In the genomic region with DNA sequence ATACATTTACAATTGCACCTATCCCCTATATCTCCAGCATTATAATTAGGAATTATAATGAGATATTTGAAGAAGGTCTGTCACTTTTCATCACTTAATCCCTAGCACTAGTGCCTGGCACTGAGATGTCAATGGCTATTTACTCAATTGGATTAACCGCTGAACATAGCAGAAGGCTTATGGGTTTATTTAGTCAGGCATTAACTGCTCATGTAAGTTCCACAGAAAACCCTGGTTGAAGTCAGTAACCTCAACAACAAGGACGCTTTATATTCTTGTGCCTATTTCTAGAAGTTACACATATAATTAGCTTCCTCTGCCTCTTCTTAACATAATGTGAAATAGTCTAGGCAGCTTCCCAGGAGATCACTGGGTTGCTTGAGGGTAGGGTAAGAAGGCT, we compare ENCODE assay signal across 28 cellular contexts.
"Had no signal": no experiment of that assay in that cellular context is flagged by ENCODE, and none has a peak within 500 bp of the region (broad histone marks: within the 10 kb centered on the region; RNA-seq: fewer than 3 reads in every experiment).

No MANE protein-coding gene starts in this region.

- H3K9me3 Mint-ChIP-seq: nephron; stimulated activated naive B cell treated with anti-CD40 and anti-IgM and Interleukin-4, amounts not matched to agents 10 μg/mL and 1 μg/mL and 100 μg/mL, for 72 hours had no signal

- ATAC-seq: naive thymus-derived CD8-positive, alpha-beta T cell; pancreas; right cardiac atrium; right lobe of liver; stimulated activated effector memory CD8-positive, alpha-beta T cell treated with anti-CD3 and anti-CD28 coated beads, Interleukin-12 subunit alpha, Interleukin-12 subunit beta, amount 100 ng/mL, for 72 hours; stimulated activated naive B cell treated with anti-CD40 and anti-IgM and Interleukin-4, amounts not matched to agents 10 μg/mL and 1 μg/mL and 100 μg/mL, for 72 hours had no signal

- H3K36me3 Mint-ChIP-seq: naive B cell; naive thymus-derived CD8-positive, alpha-beta T cell; stimulated activated effector memory CD8-positive, alpha-beta T cell treated with anti-CD3 and anti-CD28 coated beads, Interleukin-12 subunit alpha, Interleukin-12 subunit beta, amount 100 ng/mL, for 72 hours; stimulated activated naive B cell treated with anti-CD40 and anti-IgM and Interleukin-4, amounts not matched to agents 10 μg/mL and 1 μg/mL and 100 μg/mL, for 72 hours had no signal

- H3K27ac Mint-ChIP-seq: naive B cell; naive thymus-derived CD8-positive, alpha-beta T cell; nephron; stimulated activated effector memory CD8-positive, alpha-beta T cell treated with anti-CD3 and anti-CD28 coated beads, Interleukin-12 subunit alpha, Interleukin-12 subunit beta, amount 100 ng/mL, for 72 hours; stimulated activated naive B cell treated with anti-CD40 and anti-IgM and Interleukin-4, amounts not matched to agents 10 μg/mL and 1 μg/mL and 100 μg/mL, for 72 hours; stimulated activated naive CD8-positive, alpha-beta T cell treated with anti-CD3 and anti-CD28 coated beads, Interleukin-15, Interleukin-2, amounts not matched to agents 100 ng/mL and 50 ng/mL, for 24 hours had no signal

- H3K27me3 ChIP-seq: neutrophil, pancreas, right lobe of liver, sigmoid colon, stomach, suprapubic skin, thyroid gland, tibial nerve, upper lobe of left lung, vagina had no signal

- H3K4me1 ChIP-seq: pancreas, prostate gland, right lobe of liver, stomach, suprapubic skin, thyroid gland, tibial nerve, upper lobe of left lung, vagina had no signal

- H3K9me3 ChIP-seq: neutrophil, pancreas, prostate gland, right lobe of liver, sigmoid colon, stomach, suprapubic skin, thoracic aorta, thyroid gland, tibial nerve, upper lobe of left lung, vagina had no signal

- H3K27me3 Mint-ChIP-seq: naive B cell; naive thymus-derived CD8-positive, alpha-beta T cell; stimulated activated naive B cell treated with anti-CD40 and anti-IgM and Interleukin-4, amounts not matched to agents 10 μg/mL and 1 μg/mL and 100 μg/mL, for 72 hours; stimulated activated naive CD8-positive, alpha-beta T cell treated with anti-CD3 and anti-CD28 coated beads, Interleukin-15, Interleukin-2, amounts not matched to agents 100 ng/mL and 50 ng/mL, for 24 hours had no signal

- H3K36me3 ChIP-seq: neutrophil, pancreas, prostate gland, right lobe of liver, sigmoid colon, stomach, suprapubic skin, thoracic aorta, thyroid gland, tibial nerve, upper lobe of left lung, vagina had no signal

- H3K4me3 ChIP-seq: pancreas, prostate gland, right lobe of liver, sigmoid colon, stomach, suprapubic skin, thoracic aorta, thyroid gland, tibial nerve, upper lobe of left lung, vagina had no signal

- H3K4me1 Mint-ChIP-seq: naive B cell; naive thymus-derived CD8-positive, alpha-beta T cell; stimulated activated effector memory CD8-positive, alpha-beta T cell treated with anti-CD3 and anti-CD28 coated beads, Interleukin-12 subunit alpha, Interleukin-12 subunit beta, amount 100 ng/mL, for 72 hours; stimulated activated naive B cell treated with anti-CD40 and anti-IgM and Interleukin-4, amounts not matched to agents 10 μg/mL and 1 μg/mL and 100 μg/mL, for 72 hours had no signal

- H3K4me3 Mint-ChIP-seq: naive B cell; naive thymus-derived CD8-positive, alpha-beta T cell; nephron; stimulated activated effector memory CD8-positive, alpha-beta T cell treated with anti-CD3 and anti-CD28 coated beads, Interleukin-12 subunit alpha, Interleukin-12 subunit beta, amount 100 ng/mL, for 72 hours; stimulated activated naive B cell treated with anti-CD40 and anti-IgM and Interleukin-4, amounts not matched to agents 10 μg/mL and 1 μg/mL and 100 μg/mL, for 72 hours; stimulated activated naive CD8-positive, alpha-beta T cell treated with anti-CD3 and anti-CD28 coated beads, Interleukin-15, Interleukin-2, amounts not matched to agents 100 ng/mL and 50 ng/mL, for 24 hours had no signal

- H3K27ac ChIP-seq: neutrophil, pancreas, prostate gland, right lobe of liver, stomach, suprapubic skin, thoracic aorta, thyroid gland, tibial nerve, upper lobe of left lung, vagina had no signal

- DNase-seq: naive B cell; naive thymus-derived CD8-positive, alpha-beta T cell; nucleus accumbens; pancreas; retina; right cardiac atrium; right lobe of liver; sigmoid colon; small intestine; stimulated activated CD4-positive, alpha-beta T cell treated with anti-CD3 and anti-CD28 coated beads, Interleukin-15, amount 100 ng/mL, for 24 hours; stimulated activated CD4-positive, alpha-beta T cell treated with anti-CD3 and anti-CD28 coated beads, Interleukin-2, amount 100 ng/mL, for 24 hours; stimulated activated CD4-positive, alpha-beta T cell treated with anti-CD3 and anti-CD28 coated beads, Interleukin-2, amount 100 ng/mL, for 48 hours; stimulated activated CD4-positive, alpha-beta T cell treated with anti-CD3 and anti-CD28 coated beads, Interleukin-4, amount 100 ng/mL, for 24 hours; stimulated activated naive B cell treated with anti-CD40 and anti-IgM and Interleukin-4, amounts not matched to agents 10 μg/mL and 1 μg/mL and 100 μg/mL, for 72 hours; stimulated activated naive CD4-positive, alpha-beta T cell treated with Interleukin-2 at 50 U/mL for 16 hours; stomach; thyroid gland; trophoblast cell; upper lobe of left lung had no signal
